ENCODE assay signal across 25 cellular contexts in genomic region chr2:128451636-128452411, GRCh38.
DNase-seq lines count a peak whose midpoint lies in the region; ATAC-seq and TF ChIP-seq lines count a peak whose summit lies in the region.
"Had no signal": no experiment of that assay in that cellular context is flagged by ENCODE, and none has a peak within 500 bp of the region (broad histone marks: within the 10 kb centered on the region; RNA-seq: fewer than 3 reads in every experiment).

No MANE protein-coding gene starts in this region.

- H3K27ac ChIP-seq in tibial artery = no peak overlapping the region
- H3K27ac ChIP-seq: 22Rv1, dorsolateral prefrontal cortex, epithelial cell of prostate, ovary, right lobe of liver, RWPE1, tibial nerve had no signal

- intact Hi-C loops in tibial artery (cut with DNase I; ENCODE audit: low total_unique reads) = no loop called here

- H3K27me3 Mint-ChIP-seq in T-helper 2 cell treated with Interferon-gamma antibody and Interleukin-4, amounts not matched to agents 5 μg/mL and 100 μg/mL, for 36 hours (ENCODE audit: low read depth) = peaks cover 20% of the 10 kb centered on the region
- H3K27me3 Mint-ChIP-seq in activated CD8-positive, alpha-beta memory T cell treated with anti-CD3 and anti-CD28 coated beads, Interleukin-2, amount 10 ng/mL, durations not matched to agents 7 days and 5 days = peaks cover 2% of the 10 kb centered on the region

- no peak for ATAC-seq in activated CD8-positive, alpha-beta memory T cell treated with anti-CD3 and anti-CD28 coated beads, Interleukin-2, amount 10 ng/mL, durations not matched to agents 7 days and 5 days
- no peak for ATAC-seq in GM18907 (IDR thresholded peaks at IDR 0.05; ENCODE audit: unreplicated experiment)
- ATAC-seq in GM21528 (IDR thresholded peaks at IDR 0.05; ENCODE audit: low FRiP score, unreplicated experiment) = no peak
- no peak for ATAC-seq in GM18867 (IDR thresholded peaks at IDR 0.05; ENCODE audit: unreplicated experiment)
- ATAC-seq: right lobe of liver; stimulated activated naive B cell treated with anti-CD40 and anti-IgM and Interleukin-4, amounts not matched to agents 10 μg/mL and 1 μg/mL and 100 μg/mL, for 72 hours had no signal

- no peaks in the 10 kb centered on the region for H3K9me3 Mint-ChIP-seq in T-helper 2 cell treated with Interferon-gamma antibody and Interleukin-4, amounts not matched to agents 5 μg/mL and 100 μg/mL, for 36 hours
- H3K9me3 Mint-ChIP-seq in activated CD8-positive, alpha-beta memory T cell treated with anti-CD3 and anti-CD28 coated beads, Interleukin-2, amount 10 ng/mL, durations not matched to agents 7 days and 5 days (ENCODE audit: low read depth) = no peaks in the 10 kb centered on the region

- H3K36me3 ChIP-seq in tibial artery = no peaks in the 10 kb centered on the region
- H3K36me3 ChIP-seq: ovary, right lobe of liver, tibial nerve had no signal

- H3K36me3 Mint-ChIP-seq in T-helper 2 cell treated with Interferon-gamma antibody and Interleukin-4, amounts not matched to agents 5 μg/mL and 100 μg/mL, for 36 hours (ENCODE audit: low read depth) = no peaks in the 10 kb centered on the region
- no peaks in the 10 kb centered on the region for H3K36me3 Mint-ChIP-seq in activated CD8-positive, alpha-beta memory T cell treated with anti-CD3 and anti-CD28 coated beads, Interleukin-2, amount 10 ng/mL, durations not matched to agents 7 days and 5 days

- no peak for TF ChIP-seq CTCF in tibial artery (IDR thresholded peaks at IDR 0.05)

- H3K27ac Mint-ChIP-seq in T-helper 2 cell treated with Interferon-gamma antibody and Interleukin-4, amounts not matched to agents 5 μg/mL and 100 μg/mL, for 36 hours = peak overlapping the region; percentile 16
- no peak overlapping the region for H3K27ac Mint-ChIP-seq in activated CD8-positive, alpha-beta memory T cell treated with anti-CD3 and anti-CD28 coated beads, Interleukin-2, amount 10 ng/mL, durations not matched to agents 7 days and 5 days
- H3K27ac Mint-ChIP-seq: stimulated activated naive B cell treated with anti-CD40 and anti-IgM and Interleukin-4, amounts not matched to agents 10 μg/mL and 1 μg/mL and 100 μg/mL, for 72 hours had no signal

- no peaks in the 10 kb centered on the region for H3K27me3 ChIP-seq in tibial artery
- H3K27me3 ChIP-seq: ovary, right lobe of liver, tibial nerve had no signal

- CTCF ChIA-PET in activated CD8-positive, alpha-beta memory T cell treated with anti-CD3 and anti-CD28 coated beads, Interleukin-2, amount 10 ng/mL, durations not matched to agents 7 days and 5 days (lab: Charles Lee) = no interaction called here

- no peaks in the 10 kb centered on the region for H3K4me1 ChIP-seq in tibial artery
- H3K4me1 ChIP-seq: right lobe of liver, tibial nerve had no signal

- no peaks in the 10 kb centered on the region for H3K4me1 Mint-ChIP-seq in T-helper 2 cell treated with Interferon-gamma antibody and Interleukin-4, amounts not matched to agents 5 μg/mL and 100 μg/mL, for 36 hours (ENCODE audit: low read depth)
- H3K4me1 Mint-ChIP-seq in activated CD8-positive, alpha-beta memory T cell treated with anti-CD3 and anti-CD28 coated beads, Interleukin-2, amount 10 ng/mL, durations not matched to agents 7 days and 5 days = no peaks in the 10 kb centered on the region
- H3K4me1 Mint-ChIP-seq: stimulated activated naive B cell treated with anti-CD40 and anti-IgM and Interleukin-4, amounts not matched to agents 10 μg/mL and 1 μg/mL and 100 μg/mL, for 72 hours had no signal

- H3K4me3 ChIP-seq in tibial artery = no peak overlapping the region
- H3K4me3 ChIP-seq: dorsolateral prefrontal cortex, lung, ovary, right lobe of liver, tibial nerve had no signal

- DNase-seq in T-helper 2 cell treated with Interferon-gamma antibody and Interleukin-4, amounts not matched to agents 5 μg/mL and 100 μg/mL, for 36 hours (ENCODE audit: low spot score) = no peak
- DNase-seq in T-helper 2 cell (no peak), islet precursor cell (peak; percentile 29), tibial artery (peak; percentile 6 to 35)
- DNase-seq in activated CD8-positive, alpha-beta memory T cell treated with anti-CD3 and anti-CD28 coated beads, Interleukin-2, amount 10 ng/mL, durations not matched to agents 7 days and 5 days = peak; percentile 18
- DNase-seq: activated CD4-positive, CD25-positive, alpha-beta regulatory T cell treated with anti-CD3 and anti-CD28 coated beads, Interleukin-2, amount 50 U/mL, for 72 hours; EL; foreskin fibroblast; hypothalamus; MM.1S; NCI-H146; NCI-H2171 treated with DMSO at 0.1 percent for 48 hours; NCI-H69; stimulated activated naive B cell treated with anti-CD40 and anti-IgM and Interleukin-4, amounts not matched to agents 10 μg/mL and 1 μg/mL and 100 μg/mL, for 72 hours had no signal

- no peak overlapping the region for H3K4me3 Mint-ChIP-seq in T-helper 2 cell treated with Interferon-gamma antibody and Interleukin-4, amounts not matched to agents 5 μg/mL and 100 μg/mL, for 36 hours
- H3K4me3 Mint-ChIP-seq in activated CD8-positive, alpha-beta memory T cell treated with anti-CD3 and anti-CD28 coated beads, Interleukin-2, amount 10 ng/mL, durations not matched to agents 7 days and 5 days = no peak overlapping the region
- H3K4me3 Mint-ChIP-seq: stimulated activated naive B cell treated with anti-CD40 and anti-IgM and Interleukin-4, amounts not matched to agents 10 μg/mL and 1 μg/mL and 100 μg/mL, for 72 hours had no signal

- H3K9me3 ChIP-seq in tibial artery = no peaks in the 10 kb centered on the region
- H3K9me3 ChIP-seq: ovary, right lobe of liver, tibial nerve had no signal

Comparison
In these comparisons a context has a peak if more than half of its experiments do, and no peak if none do; other contexts are left out.
1. DNase-seq: peak in activated CD8-positive, alpha-beta memory T cell treated with anti-CD3 and anti-CD28 coated beads, Interleukin-2, amount 10 ng/mL, durations not matched to agents 7 days and 5 days (single experiment), islet precursor cell (single experiment) and tibial artery (2 of 2); none in T-helper 2 cell treated with Interferon-gamma antibody and Interleukin-4, amounts not matched to agents 5 μg/mL and 100 μg/mL, for 36 hours (single experiment) and T-helper 2 cell (0 of 5).